Comparison of ENCODE assay signal across 1 cellular context in genomic region chr1:54347955-54348699, GRCh38.
TF ChIP-seq lines count a peak whose summit lies in the region.

No MANE protein-coding gene starts in this region.

TF ChIP-seq in HepG2, 621 proteins besides CTCF, POLR2A, EP300 and RAD21 (continued from another document and continues in another):
- peak; percentile 53; the same call in 1 of the 2 replicates for TF ChIP-seq TFAP4 (IDR thresholded peaks at IDR 0.05; ENCODE audit: borderline replicate concordance, low read depth)
- peak; percentile 52; the same call in 1 of the 2 replicates for TF ChIP-seq PHF21A (CRISPR knock-in tag; IDR thresholded peaks at IDR 0.05)
- TF ChIP-seq ZBTB26 (CRISPR knock-in tag; IDR thresholded peaks at IDR 0.05; ENCODE audit: borderline replicate concordance) = peak; percentile 98
- no peak for TF ChIP-seq CREB1 (IDR thresholded peaks at IDR 0.05)
- TF ChIP-seq CREB1 (CRISPR knock-in tag; IDR thresholded peaks at IDR 0.05) = peak; percentile 57; the same call in 1 of the 2 replicates
- TF ChIP-seq ZNF761 (CRISPR knock-in tag; conservative IDR thresholded peaks at IDR 0.05) = no peak
- peak; percentile 87; the same call in 1 of the 2 replicates for TF ChIP-seq RFXANK (CRISPR knock-in tag; IDR thresholded peaks at IDR 0.05)
- TF ChIP-seq RCOR2 (CRISPR knock-in tag; IDR thresholded peaks at IDR 0.05) = peak; percentile 34; the same call in 1 of the 2 replicates
- 0 out of 2 replicates have a peak, but pooled peaks have one; percentile 25 for TF ChIP-seq ZNF501 (CRISPR knock-in tag; IDR thresholded peaks at IDR 0.05)
- TF ChIP-seq HNF4A (CRISPR knock-in tag; IDR thresholded peaks at IDR 0.05) = peak; percentile 95
- TF ChIP-seq DMTF1 (CRISPR knock-in tag; IDR thresholded peaks at IDR 0.05) = no peak
- peak; percentile 28; the same call in 1 of the 2 replicates for TF ChIP-seq ERF (CRISPR knock-in tag; IDR thresholded peaks at IDR 0.05)
- 0 out of 2 replicates have a peak, but pooled peaks have one; percentile 33 for TF ChIP-seq MEIS1 (CRISPR knock-in tag; IDR thresholded peaks at IDR 0.05; ENCODE audit: borderline replicate concordance)
- peak; percentile 71 for TF ChIP-seq RARA (CRISPR knock-in tag; IDR thresholded peaks at IDR 0.05)
- 0 out of 2 replicates have a peak, but pooled peaks have one; percentile 71 for TF ChIP-seq ZNF816 (CRISPR knock-in tag; IDR thresholded peaks at IDR 0.05; ENCODE audit: borderline replicate concordance)
- TF ChIP-seq GATAD2A (CRISPR knock-in tag; IDR thresholded peaks at IDR 0.05) = peak; percentile 72
- TF ChIP-seq ZMAT3 (CRISPR knock-in tag; conservative IDR thresholded peaks at IDR 0.05) = no peak
- TF ChIP-seq KDM1A (CRISPR knock-in tag; IDR thresholded peaks at IDR 0.05) = peak; percentile 27; the same call in 1 of the 2 replicates
- no peak for TF ChIP-seq HNF1A (IDR thresholded peaks at IDR 0.05; ENCODE audit: low read depth)
- peak; percentile 57; the same call in 1 of the 2 replicates for TF ChIP-seq HNF1A (CRISPR knock-in tag; IDR thresholded peaks at IDR 0.05; ENCODE audit: borderline replicate concordance)
- TF ChIP-seq MED1 (CRISPR knock-in tag; IDR thresholded peaks at IDR 0.05) = peak; percentile 67; the same call in 1 of the 2 replicates
- peak; percentile 44 for TF ChIP-seq HMG20A (CRISPR knock-in tag; IDR thresholded peaks at IDR 0.05; ENCODE audit: borderline replicate concordance)
- peak; percentile 94 for TF ChIP-seq RFX5 (IDR thresholded peaks at IDR 0.05; ENCODE audit: low read depth, low read length)
- no peak for TF ChIP-seq RBM39 (IDR thresholded peaks at IDR 0.05; ENCODE audit: low read depth, low read length, poor library complexity, severe bottlenecking)
- TF ChIP-seq SCMH1 (CRISPR knock-in tag; IDR thresholded peaks at IDR 0.05; ENCODE audit: borderline replicate concordance) = no peak
- TF ChIP-seq ISL2 (CRISPR knock-in tag; IDR thresholded peaks at IDR 0.05) = 0 out of 2 replicates have a peak, but pooled peaks have one; percentile 10
- peak; percentile 40; the same call in 1 of the 2 replicates for TF ChIP-seq SIX1 (CRISPR knock-in tag; IDR thresholded peaks at IDR 0.05; ENCODE audit: borderline replicate concordance)
- peak in 1 of 2 experiments; percentile 67; a peak in 2 of 4 replicates for TF ChIP-seq NR2F1 (CRISPR knock-in tag; IDR thresholded peaks at IDR 0.05)
- peak; percentile 43; the same call in 1 of the 2 replicates for TF ChIP-seq SP5 (CRISPR knock-in tag; IDR thresholded peaks at IDR 0.05; ENCODE audit: borderline replicate concordance, low read depth)
- TF ChIP-seq ZNF256 (CRISPR knock-in tag; conservative IDR thresholded peaks at IDR 0.05) = no peak
- peak; percentile 64; the same call in 1 of the 2 replicates for TF ChIP-seq ZNF644 (CRISPR knock-in tag; IDR thresholded peaks at IDR 0.05; ENCODE audit: low read depth)
- 0 out of 2 replicates have a peak, but pooled peaks have one; percentile 40 for TF ChIP-seq NR2C2 (CRISPR knock-in tag; IDR thresholded peaks at IDR 0.05; ENCODE audit: borderline replicate concordance)
- peak; percentile 42; the same call in 1 of the 2 replicates for TF ChIP-seq HOXA3 (CRISPR knock-in tag; IDR thresholded peaks at IDR 0.05)
- 0 out of 2 replicates have a peak, but pooled peaks have one; percentile 14 for TF ChIP-seq CEBPB (IDR thresholded peaks at IDR 0.05; ENCODE audit: borderline replicate concordance, low read depth, low read length)
- TF ChIP-seq MIER3 (CRISPR knock-in tag; IDR thresholded peaks at IDR 0.05; ENCODE audit: borderline replicate concordance) = 0 out of 2 replicates have a peak, but pooled peaks have one; percentile 18
- TF ChIP-seq TRAFD1 (CRISPR knock-in tag; IDR thresholded peaks at IDR 0.05; ENCODE audit: borderline replicate concordance) = no peak
- TF ChIP-seq ZNF430 (CRISPR knock-in tag; IDR thresholded peaks at IDR 0.05) = no peak
- no peak for TF ChIP-seq ZNF142 (CRISPR knock-in tag; IDR thresholded peaks at IDR 0.05)
- TF ChIP-seq PAXIP1 (CRISPR knock-in tag; conservative IDR thresholded peaks at IDR 0.05) = peak; percentile 83
- peak; percentile 45 for TF ChIP-seq ELF3 (CRISPR knock-in tag; IDR thresholded peaks at IDR 0.05)
- peak; percentile 68 for TF ChIP-seq RXRB (CRISPR knock-in tag; IDR thresholded peaks at IDR 0.05; ENCODE audit: borderline replicate concordance)
- TF ChIP-seq PHB2 (IDR thresholded peaks at IDR 0.05; ENCODE audit: partially characterized antibody) = no peak
- peak; percentile 83; the same call in 1 of the 2 replicates for TF ChIP-seq MTA1 (CRISPR knock-in tag; IDR thresholded peaks at IDR 0.05; ENCODE audit: borderline replicate concordance)
